Comparison of ENCODE assay signal across 15 cellular contexts in genomic region chr7:105519353-105519752, GRCh38. TPM values are rescaled to one million over a fixed set of nuclear protein-coding genes. Genes with fewer than 3 reads are reported as not detected.
DNase-seq lines count a peak whose midpoint lies in the region; ATAC-seq and TF ChIP-seq lines count a peak whose summit lies in the region.
"Had no signal": no experiment of that assay in that cellular context is flagged by ENCODE, and none has a peak within 500 bp of the region (broad histone marks: within the 10 kb centered on the region; RNA-seq: fewer than 3 reads in every experiment).

No MANE protein-coding gene starts in this region.

- H3K27me3 Mint-ChIP-seq in CD4-positive, alpha-beta T cell = no peaks in the 10 kb centered on the region
- peaks cover 5% of the 10 kb centered on the region; the same call in 1 of the 2 replicates for H3K27me3 Mint-ChIP-seq in WTC11 (ENCODE audit: low read depth)
- H3K27me3 Mint-ChIP-seq in memory B cell = no peaks in the 10 kb centered on the region
- H3K27me3 Mint-ChIP-seq: stimulated activated naive B cell treated with anti-CD40 and anti-IgM and Interleukin-4, amounts not matched to agents 10 μg/mL and 1 μg/mL and 100 μg/mL, for 72 hours had no signal

- H3K9me3 Mint-ChIP-seq in CD4-positive, alpha-beta T cell = no peaks in the 10 kb centered on the region
- H3K9me3 Mint-ChIP-seq in WTC11 (no peaks in the 10 kb centered on the region; the same call in 1 of the 2 replicates), memory B cell (no peaks in the 10 kb centered on the region)

- H2AFZ ChIP-seq in DND-41 (ENCODE audit: low read depth, low read length) = no peak overlapping the region

- H3K27ac ChIP-seq in CD4-positive, alpha-beta T cell (ENCODE audit: low read depth, low read length) = no peak overlapping the region
- H3K27ac ChIP-seq in DND-41 (ENCODE audit: low read length) (no peak overlapping the region), ascending aorta (no peak overlapping the region)
- H3K27ac ChIP-seq: gastrocnemius medialis had no signal

- no peak for DNase-seq in CD4-positive, alpha-beta T cell
- DNase-seq in DND-41 = no peak
- no peak for DNase-seq in WTC11 (ENCODE audit: low spot score)
- no peak for DNase-seq in memory B cell (ENCODE audit: low spot score in 2 of 2)
- DNase-seq in ascending aorta (ENCODE audit: low spot score in 2 of 2) = no peak
- DNase-seq in stimulated activated CD4-positive, alpha-beta T cell treated with anti-CD3 and anti-CD28 coated beads, Interleukin-4, amount 100 ng/mL, for 24 hours = no peak
- no peak for DNase-seq in NCI-H526 treated with DMSO at 0.1 percent for 48 hours (lab: John Stamatoyannopoulos, UW)
- DNase-seq: DMS79; gastrocnemius medialis; mammary epithelial cell; NCI-H1105 treated with DMSO at 0.1 percent for 48 hours; SIG-M5; stimulated activated naive B cell treated with anti-CD40 and anti-IgM and Interleukin-4, amounts not matched to agents 10 μg/mL and 1 μg/mL and 100 μg/mL, for 72 hours had no signal

- no peak overlapping the region for H3K9ac ChIP-seq in DND-41 (ENCODE audit: low read depth, low read length)

- H3K4me2 ChIP-seq in DND-41 (ENCODE audit: insufficient read depth, low read length) = peak overlapping the region; percentile 38; the same call in 1 of the 2 replicates

- H3K79me2 ChIP-seq in DND-41 (ENCODE audit: insufficient read depth, low read length) = peaks cover 65% of the 10 kb centered on the region

- peak overlapping the region; percentile 75 for H3K4me3 Mint-ChIP-seq in CD4-positive, alpha-beta T cell
- H3K4me3 Mint-ChIP-seq in WTC11 (peak overlapping the region; percentile 53), memory B cell (peak overlapping the region; percentile 44)

- peaks cover 8% of the 10 kb centered on the region for H3K36me3 ChIP-seq in DND-41 (ENCODE audit: insufficient read depth, low read length)
- no peaks in the 10 kb centered on the region for H3K36me3 ChIP-seq in ascending aorta

- TF ChIP-seq CTCF in CD4-positive, alpha-beta T cell (IDR thresholded peaks at IDR 0.05) = no peak
- TF ChIP-seq CTCF in DND-41 (IDR thresholded peaks at IDR 0.05; ENCODE audit: borderline replicate concordance, extremely low read depth, low read length, poor library complexity, severe bottlenecking) = no peak
- no peak for TF ChIP-seq CTCF in WTC11 (IDR thresholded peaks at IDR 0.05)
- no peak for TF ChIP-seq CTCF in ascending aorta (IDR thresholded peaks at IDR 0.05)

- peaks cover 15% of the 10 kb centered on the region for H3K4me1 Mint-ChIP-seq in CD4-positive, alpha-beta T cell (ENCODE audit: low read depth)
- H3K4me1 Mint-ChIP-seq in WTC11 (peaks cover 12% of the 10 kb centered on the region), memory B cell (peaks cover 3% of the 10 kb centered on the region)

- CTCF ChIA-PET in CD4-positive, alpha-beta T cell (lab: Charles Lee) = interaction anchor here (1.0 kb wide), 1 partner anchor 13 kb away, joined by 3 read pairs; the partner anchor contains the start of gene RINT1
- CTCF ChIA-PET in WTC11 (lab: Charles Lee) = interaction anchor here (1.8 kb wide), 1 partner anchor 12 kb away, joined by 9 read pairs; the partner anchor contains the start of gene RINT1

- no peaks in the 10 kb centered on the region for H3K27me3 ChIP-seq in CD4-positive, alpha-beta T cell (ENCODE audit: control insufficient read depth, insufficient read depth, low read length)
- no peaks in the 10 kb centered on the region for H3K27me3 ChIP-seq in DND-41 (ENCODE audit: insufficient read depth, low read length, poor library complexity)
- no peaks in the 10 kb centered on the region for H3K27me3 ChIP-seq in ascending aorta
- H3K27me3 ChIP-seq: gastrocnemius medialis had no signal

- ATAC-seq in CD4-positive, alpha-beta T cell (ENCODE audit: poor library complexity) = no peak
- no peak for ATAC-seq in DND-41 (ENCODE audit: insufficient read depth, low read depth)
- no peak for ATAC-seq in WTC11
- ATAC-seq in memory B cell (ENCODE audit: low read depth) = no peak
- ATAC-seq: gastrocnemius medialis; K562; sciatic nerve; stimulated activated naive B cell treated with anti-CD40 and anti-IgM and Interleukin-4, amounts not matched to agents 10 μg/mL and 1 μg/mL and 100 μg/mL, for 72 hours had no signal

- no peaks in the 10 kb centered on the region for H3K9me3 ChIP-seq in CD4-positive, alpha-beta T cell (ENCODE audit: control insufficient read depth, low read length)
- H3K9me3 ChIP-seq in DND-41 (ENCODE audit: insufficient read depth, low read length, severe bottlenecking) = no peaks in the 10 kb centered on the region
- H3K9me3 ChIP-seq in ascending aorta = no peaks in the 10 kb centered on the region
- H3K9me3 ChIP-seq: gastrocnemius medialis had no signal

- H3K4me1 ChIP-seq in DND-41 (ENCODE audit: insufficient read depth, low read length) (peaks cover 27% of the 10 kb centered on the region), ascending aorta (peaks cover 5 to 8% of the 10 kb centered on the region in 2 donors)

- H3K36me3 Mint-ChIP-seq in CD4-positive, alpha-beta T cell (ENCODE audit: low read depth) = peaks cover 4% of the 10 kb centered on the region
- H3K36me3 Mint-ChIP-seq in WTC11 (peaks cover 31% of the 10 kb centered on the region), memory B cell (no peaks in the 10 kb centered on the region)

- H4K20me1 ChIP-seq in DND-41 (ENCODE audit: insufficient read depth, low read length) = peaks cover 8% of the 10 kb centered on the region; the same call in 1 of the 2 replicates

- POLR2A ChIA-PET in CD4-positive, alpha-beta T cell (lab: Charles Lee) = interaction anchor here (1.0 kb wide), 1 partner anchor 13 kb away, joined by 3 read pairs; the partner anchor contains the start of gene RINT1
- POLR2A ChIA-PET in WTC11 (lab: Charles Lee) = no interaction called here

- intact Hi-C loops in CD4-positive, alpha-beta T cell (cut with DNase I, micrococcal nuclease) = no loop called here
- intact Hi-C loops in ascending aorta (cut with DNase I) = no loop called here

- H3K27ac Mint-ChIP-seq in CD4-positive, alpha-beta T cell = no peak overlapping the region
- H3K27ac Mint-ChIP-seq in WTC11 = peak overlapping the region; percentile 43; the same call in 1 of the 2 replicates
- H3K27ac Mint-ChIP-seq in memory B cell = no peak overlapping the region

- H3K4me3 ChIP-seq in DND-41 (ENCODE audit: low read depth in 1 of 2, low read length in 2 of 2) (no peak overlapping the region), ascending aorta (no peak overlapping the region)
- H3K4me3 ChIP-seq: gastrocnemius medialis, K562 had no signal

TF ChIP-seq in WTC11, 78 proteins besides CTCF, POLR2A, EP300 and RAD21:
- TF ChIP-seq CREB1 (CRISPR knock-in tag; IDR thresholded peaks at IDR 0.05) = no peak
- no peak for TF ChIP-seq ERG (CRISPR knock-in tag; IDR thresholded peaks at IDR 0.05)
- no peak for TF ChIP-seq ESRRA (CRISPR knock-in tag; IDR thresholded peaks at IDR 0.05; ENCODE audit: borderline replicate concordance)
- no peak for TF ChIP-seq IRF1 (CRISPR knock-in tag; IDR thresholded peaks at IDR 0.05)
- no peak for TF ChIP-seq ELF4 (CRISPR knock-in tag; IDR thresholded peaks at IDR 0.05; ENCODE audit: low read depth)

RNA-seq across cellular contexts. Expression of gene PUS7, which starts 2.7 kb away (rescaled TPM):
- 1 to 10 TPM; 2.7 TPM for total RNA-seq in CD4-positive, alpha-beta T cell
- total RNA-seq in WTC11 (2021) (42.6 to 47.2 TPM (median 45.0 TPM) in 3 replicates), ascending aorta (17.2 TPM)

RNA-seq across cellular contexts. Expression of gene RINT1, which starts 12.6 kb away (rescaled TPM):
- total RNA-seq in CD4-positive, alpha-beta T cell = 10 to 100 TPM; 38.0 to 39.5 TPM
- total RNA-seq in WTC11 (2021) (20.3 to 26.6 TPM (median 23.1 TPM) in 3 replicates), ascending aorta (8.9 TPM)
